33 cellular contexts compared by ENCODE assay signal in genomic region chr10:7908541-7909210, GRCh38.
DNase-seq lines count a peak whose midpoint lies in the region; ATAC-seq, FAIRE-seq and TF ChIP-seq lines count a peak whose summit lies in the region.
"Had no signal": no experiment of that assay in that cellular context is flagged by ENCODE, and none has a peak within 500 bp of the region (broad histone marks: within the 10 kb centered on the region; RNA-seq: fewer than 3 reads in every experiment).

No MANE protein-coding gene starts in this region.

- H4K20me1 ChIP-seq in DND-41 (ENCODE audit: insufficient read depth, low read length), result peaks cover 47% of the 10 kb centered on the region
- H4K20me1 ChIP-seq in astrocyte (ENCODE audit: insufficient read depth, low read length), result peaks cover 31% of the 10 kb centered on the region

- H3K9me3 ChIP-seq in DND-41 (ENCODE audit: insufficient read depth, low read length, severe bottlenecking) (no peaks in the 10 kb centered on the region), astrocyte (ENCODE audit: insufficient read depth, low read depth, low read length) (no peaks in the 10 kb centered on the region)
- H3K9me3 ChIP-seq: BE2C, esophagus squamous epithelium, heart right ventricle, SJCRH30, tibial nerve had no signal

- peaks cover 2% of the 10 kb centered on the region for H3K36me3 Mint-ChIP-seq in astrocyte (ENCODE audit: low read depth, unreplicated experiment)
- H3K36me3 Mint-ChIP-seq in activated CD8-positive, alpha-beta T cell treated with anti-CD3 and anti-CD28 coated beads for 36 hours (ENCODE audit: low read depth), result no peaks in the 10 kb centered on the region

- H3K79me2 ChIP-seq in DND-41 (ENCODE audit: insufficient read depth, low read length), result 0 out of 2 replicates have a peak, but pooled peaks cover 8% of the 10 kb centered on the region
- peaks cover 5% of the 10 kb centered on the region for H3K79me2 ChIP-seq in astrocyte (ENCODE audit: insufficient read depth, low read length)

- no peak overlapping the region for H3K27ac Mint-ChIP-seq in astrocyte (ENCODE audit: unreplicated experiment)
- H3K27ac Mint-ChIP-seq in activated CD8-positive, alpha-beta T cell treated with anti-CD3 and anti-CD28 coated beads for 36 hours, result no peak overlapping the region
- H3K27ac Mint-ChIP-seq: activated CD8-positive, alpha-beta T cell treated with anti-CD3 and anti-CD28 coated beads, Interleukin-2, amount 10 ng/mL, durations not matched to agents 7 days and 5 days; activated naive CD8-positive, alpha-beta T cell treated with anti-CD3 and anti-CD28 coated beads, Interleukin-2, amount 10 ng/mL, durations not matched to agents 7 days and 5 days; T-cell had no signal

- H3K4me1 ChIP-seq in DND-41 (ENCODE audit: insufficient read depth, low read length), result peaks cover 10% of the 10 kb centered on the region; the same call in 1 of the 2 replicates
- H3K4me1 ChIP-seq in astrocyte (ENCODE audit: insufficient read depth, low read length), result no peaks in the 10 kb centered on the region
- H3K4me1 ChIP-seq: BE2C, SJCRH30, tibial nerve had no signal

- CTCF ChIA-PET in activated CD8-positive, alpha-beta T cell treated with anti-CD3 and anti-CD28 coated beads for 36 hours (lab: Charles Lee), result no interaction called here

- DNase-seq in DND-41 (peak; percentile 54), LHCN-M2 (ENCODE audit: low read depth) (peak; percentile 5), astrocyte (ENCODE audit: low read depth) (peak; percentile 18), myocyte (ENCODE audit: low read depth) (peak; percentile 28), hypothalamus (lab: John Stamatoyannopoulos, UW) (no peak)
- no peak for DNase-seq in activated CD8-positive, alpha-beta T cell treated with anti-CD3 and anti-CD28 coated beads for 36 hours
- DNase-seq: ACHN; activated CD4-positive, alpha-beta T cell treated with anti-CD3 and anti-CD28 coated beads for 1 hour; activated CD8-positive, alpha-beta T cell treated with anti-CD3 and anti-CD28 coated beads, Interleukin-2, amount 10 ng/mL, durations not matched to agents 7 days and 5 days; activated gamma-delta T cell; activated naive CD8-positive, alpha-beta T cell treated with anti-CD3 and anti-CD28 coated beads, Interleukin-2, amount 10 ng/mL, durations not matched to agents 7 days and 5 days; BE2C; dermis blood vessel endothelial cell; DMS79; esophagus squamous epithelium; foreskin melanocyte; GF-D8; H7; heart right ventricle; KBM-7; left cardiac atrium; naive B cell; NCI-H1436 treated with DMSO at 0.1 percent for 48 hours; NCI-H2171 treated with DMSO at 0.1 percent for 48 hours; NCI-H69; stimulated activated CD8-positive, alpha-beta memory T cell treated with anti-CD3 and anti-CD28 coated beads, Interleukin-4, amount 100 ng/mL, for 48 hours; T-cell had no signal

- no peak overlapping the region for H3K4me3 Mint-ChIP-seq in astrocyte (ENCODE audit: unreplicated experiment)
- H3K4me3 Mint-ChIP-seq in activated CD8-positive, alpha-beta T cell treated with anti-CD3 and anti-CD28 coated beads for 36 hours, result no peak overlapping the region
- H3K4me3 Mint-ChIP-seq: activated CD8-positive, alpha-beta T cell treated with anti-CD3 and anti-CD28 coated beads, Interleukin-2, amount 10 ng/mL, durations not matched to agents 7 days and 5 days; activated naive CD8-positive, alpha-beta T cell treated with anti-CD3 and anti-CD28 coated beads, Interleukin-2, amount 10 ng/mL, durations not matched to agents 7 days and 5 days; central memory CD8-positive, alpha-beta T cell; naive B cell; T-cell had no signal

- no peak overlapping the region for H3K4me2 ChIP-seq in DND-41 (ENCODE audit: insufficient read depth, low read length)
- H3K4me2 ChIP-seq in astrocyte (ENCODE audit: low read length), result no peak overlapping the region

- H3K27me3 Mint-ChIP-seq in astrocyte (ENCODE audit: low read depth, unreplicated experiment), result no peaks in the 10 kb centered on the region
- H3K27me3 Mint-ChIP-seq in activated CD8-positive, alpha-beta T cell treated with anti-CD3 and anti-CD28 coated beads for 36 hours, result no peaks in the 10 kb centered on the region
- H3K27me3 Mint-ChIP-seq: activated naive CD8-positive, alpha-beta T cell treated with anti-CD3 and anti-CD28 coated beads, Interleukin-2, amount 10 ng/mL, durations not matched to agents 7 days and 5 days; central memory CD8-positive, alpha-beta T cell; naive B cell; T-cell had no signal

- POLR2A ChIA-PET in activated CD8-positive, alpha-beta T cell treated with anti-CD3 and anti-CD28 coated beads for 36 hours (lab: Charles Lee), result interaction anchor here (1.7 kb wide), 1 partner anchor 12 kb away, joined by 4 read pairs; no protein-coding TSS in a partner anchor

- ATAC-seq in DND-41 (ENCODE audit: insufficient read depth, low read depth) (peak; percentile 92), HG03139 (IDR thresholded peaks at IDR 0.05; ENCODE audit: unreplicated experiment) (no peak)
- no peak for ATAC-seq in activated CD8-positive, alpha-beta T cell treated with anti-CD3 and anti-CD28 coated beads for 36 hours
- ATAC-seq: activated CD8-positive, alpha-beta T cell treated with anti-CD3 and anti-CD28 coated beads, Interleukin-2, amount 10 ng/mL, durations not matched to agents 7 days and 5 days; heart right ventricle; T-cell had no signal

- no peaks in the 10 kb centered on the region for H3K9me3 Mint-ChIP-seq in astrocyte (ENCODE audit: unreplicated experiment)
- H3K9me3 Mint-ChIP-seq in activated CD8-positive, alpha-beta T cell treated with anti-CD3 and anti-CD28 coated beads for 36 hours, result no peaks in the 10 kb centered on the region
- H3K9me3 Mint-ChIP-seq: activated naive CD8-positive, alpha-beta T cell treated with anti-CD3 and anti-CD28 coated beads, Interleukin-2, amount 10 ng/mL, durations not matched to agents 7 days and 5 days; central memory CD8-positive, alpha-beta T cell; naive B cell; T-cell had no signal

- intact Hi-C loops in activated CD8-positive, alpha-beta T cell treated with anti-CD3 and anti-CD28 coated beads for 36 hours (cut with micrococcal nuclease), result no loop called here

- no peak for TF ChIP-seq CTCF in DND-41 (IDR thresholded peaks at IDR 0.05; ENCODE audit: borderline replicate concordance, extremely low read depth, low read length, poor library complexity, severe bottlenecking)
- no peak for TF ChIP-seq CTCF in astrocyte (IDR thresholded peaks at IDR 0.05; ENCODE audit: insufficient read depth, low read depth, low read length)
- TF ChIP-seq CTCF in activated CD8-positive, alpha-beta T cell treated with anti-CD3 and anti-CD28 coated beads for 36 hours (IDR thresholded peaks at IDR 0.05), result no peak

- H3K27ac ChIP-seq in DND-41 (ENCODE audit: low read length) (no peak overlapping the region), astrocyte (ENCODE audit: low read depth, low read length) (no peak overlapping the region)
- H3K27ac ChIP-seq: esophagus squamous epithelium, heart right ventricle, SJCRH30, skin epidermis, tibial nerve had no signal

- H3K9ac ChIP-seq in DND-41 (ENCODE audit: low read depth, low read length) (no peak overlapping the region), astrocyte (ENCODE audit: low read length) (no peak overlapping the region)

- H3K4me3 ChIP-seq in DND-41 (ENCODE audit: low read depth in 1 of 2, low read length in 2 of 2), result no peak overlapping the region
- no peak overlapping the region for H3K4me3 ChIP-seq in astrocyte (ENCODE audit: insufficient read depth, low read depth, low read length)
- H3K4me3 ChIP-seq: esophagus squamous epithelium, heart right ventricle, SJCRH30, skin epidermis, tibial nerve had no signal

- peaks cover 2% of the 10 kb centered on the region for H3K4me1 Mint-ChIP-seq in astrocyte (ENCODE audit: low read depth, unreplicated experiment)
- H3K4me1 Mint-ChIP-seq in activated CD8-positive, alpha-beta T cell treated with anti-CD3 and anti-CD28 coated beads for 36 hours (ENCODE audit: low read depth), result peaks cover 8% of the 10 kb centered on the region

- H2AFZ ChIP-seq in DND-41 (ENCODE audit: low read depth, low read length) (no peak overlapping the region), astrocyte (ENCODE audit: low read depth, low read length) (no peak overlapping the region)

- no peak for FAIRE-seq in astrocyte (lab: Jason Lieb, UNC)
- FAIRE-seq: RCC 7860 had no signal

- H3K36me3 ChIP-seq in DND-41 (ENCODE audit: insufficient read depth, low read length) (no peaks in the 10 kb centered on the region), astrocyte (ENCODE audit: insufficient read depth, low read length) (no peaks in the 10 kb centered on the region)
- H3K36me3 ChIP-seq: BE2C, esophagus squamous epithelium, heart right ventricle, SJCRH30, tibial nerve had no signal

- H3K27me3 ChIP-seq in DND-41 (ENCODE audit: insufficient read depth, low read length, poor library complexity), result no peaks in the 10 kb centered on the region
- no peaks in the 10 kb centered on the region for H3K27me3 ChIP-seq in astrocyte (ENCODE audit: insufficient read depth, low read length)
- H3K27me3 ChIP-seq: BE2C, esophagus squamous epithelium, heart right ventricle, SJCRH30, tibial nerve had no signal

Comparison
In these comparisons a context has a peak if more than half of its experiments do, and no peak if none do; other contexts are left out.
1. DNase-seq: peak in DND-41 (single experiment), LHCN-M2 (single experiment), astrocyte (single experiment) and myocyte (single experiment); none in activated CD8-positive, alpha-beta T cell treated with anti-CD3 and anti-CD28 coated beads for 36 hours (single experiment) and hypothalamus (0 of 51).